In genomic region chr14:90759370-90760054, GRCh38 we compare ENCODE assay signal across 9 cellular contexts. TPM values are rescaled to one million over a fixed set of nuclear protein-coding genes. Genes with fewer than 3 reads are reported as not detected.
A peak's percentile ranks its signal among the peaks of the same experiment; 100 is the strongest.
DNase-seq lines count a peak whose midpoint lies in the region; TF ChIP-seq lines count a peak whose summit lies in the region.
"Had no signal": no experiment of that assay in that cellular context is flagged by ENCODE, and none has a peak within 500 bp of the region (broad histone marks: within the 10 kb centered on the region; RNA-seq: fewer than 3 reads in every experiment).

No MANE protein-coding gene starts in this region.

- TF ChIP-seq POLR2A in vagina (IDR thresholded peaks at IDR 0.05) = no peak

- peak overlapping the region; percentile 88 for H3K27ac ChIP-seq in vagina

- H3K4me3 Mint-ChIP-seq in activated naive CD4-positive, alpha-beta T cell treated with anti-CD3 and anti-CD28 coated beads, Interleukin-2, amount 50 U/mL, for 24 hours = peak overlapping the region; percentile 79
- peak overlapping the region; percentile 74 for H3K4me3 Mint-ChIP-seq in T-helper 1 cell treated with Interleukin-12 subunit alpha and Interleukin-12 subunit beta and Interleukin-4 antibody, amounts not matched to agents 30 μg/mL and 1 μg/mL, for 36 hours
- peak overlapping the region; percentile 78 to 87 (median 83) for H3K4me3 Mint-ChIP-seq in immature natural killer cell

- H3K27ac Mint-ChIP-seq in activated naive CD4-positive, alpha-beta T cell treated with anti-CD3 and anti-CD28 coated beads, Interleukin-2, amount 50 U/mL, for 24 hours = peak overlapping the region; percentile 87
- H3K27ac Mint-ChIP-seq in T-helper 1 cell treated with Interleukin-12 subunit alpha and Interleukin-12 subunit beta and Interleukin-4 antibody, amounts not matched to agents 30 μg/mL and 1 μg/mL, for 36 hours = peak overlapping the region; percentile 81
- peak overlapping the region in 3 of 6 donors; percentile 35 to 74 (median 69) for H3K27ac Mint-ChIP-seq in immature natural killer cell

- intact Hi-C loops in vagina (cut with DNase I) = loop anchor here (10.0 kb wide), 1 partner anchor 355 kb away; no protein-coding TSS in a partner anchor

- H3K9me3 Mint-ChIP-seq in activated naive CD4-positive, alpha-beta T cell treated with anti-CD3 and anti-CD28 coated beads, Interleukin-2, amount 50 U/mL, for 24 hours = peaks cover 8% of the 10 kb centered on the region
- H3K9me3 Mint-ChIP-seq in T-helper 1 cell treated with Interleukin-12 subunit alpha and Interleukin-12 subunit beta and Interleukin-4 antibody, amounts not matched to agents 30 μg/mL and 1 μg/mL, for 36 hours = peaks cover 16% of the 10 kb centered on the region
- H3K9me3 Mint-ChIP-seq in immature natural killer cell = peaks cover 6 to 20% (median 16%) of the 10 kb centered on the region in 6 donors

- H3K36me3 ChIP-seq in vagina = no peaks in the 10 kb centered on the region
- H3K36me3 ChIP-seq: adrenal gland had no signal

- H3K9me3 ChIP-seq in vagina = peaks cover 6% of the 10 kb centered on the region
- H3K9me3 ChIP-seq: adrenal gland had no signal

- no peak for TF ChIP-seq CTCF in vagina (IDR thresholded peaks at IDR 0.05)

- peaks cover 1% of the 10 kb centered on the region for H3K27me3 Mint-ChIP-seq in activated naive CD4-positive, alpha-beta T cell treated with anti-CD3 and anti-CD28 coated beads, Interleukin-2, amount 50 U/mL, for 24 hours
- peaks cover 42% of the 10 kb centered on the region for H3K27me3 Mint-ChIP-seq in T-helper 1 cell treated with Interleukin-12 subunit alpha and Interleukin-12 subunit beta and Interleukin-4 antibody, amounts not matched to agents 30 μg/mL and 1 μg/mL, for 36 hours (ENCODE audit: low read depth)
- H3K27me3 Mint-ChIP-seq in immature natural killer cell (ENCODE audit: low read depth in 3 of 3) = peaks cover 2 to 8% (median 3%) of the 10 kb centered on the region in 3 donors

- H3K4me1 ChIP-seq in vagina = peaks cover 13% of the 10 kb centered on the region

- no peak for DNase-seq in activated naive CD4-positive, alpha-beta T cell treated with Interleukin-2 at 50 U/mL for 16 hours
- DNase-seq in immature natural killer cell (no peak), vagina (ENCODE audit: extremely low spot score in 2 of 2) (peak in 1 of 2 donors; percentile 54), NCI-H187 (lab: John Stamatoyannopoulos, UW) (no peak), COLO668 (lab: John Stamatoyannopoulos, UW; ENCODE audit: unreplicated experiment) (no peak), COR-L47 (lab: John Stamatoyannopoulos, UW) (no peak)

- H3K4me1 Mint-ChIP-seq in activated naive CD4-positive, alpha-beta T cell treated with anti-CD3 and anti-CD28 coated beads, Interleukin-2, amount 50 U/mL, for 24 hours = peaks cover 21% of the 10 kb centered on the region
- H3K4me1 Mint-ChIP-seq in T-helper 1 cell treated with Interleukin-12 subunit alpha and Interleukin-12 subunit beta and Interleukin-4 antibody, amounts not matched to agents 30 μg/mL and 1 μg/mL, for 36 hours (ENCODE audit: low read depth) = peaks cover 13% of the 10 kb centered on the region
- peaks cover 8 to 17% of the 10 kb centered on the region in 2 donors for H3K4me1 Mint-ChIP-seq in immature natural killer cell

- no peak overlapping the region for H3K4me3 ChIP-seq in vagina

- H3K36me3 Mint-ChIP-seq in activated naive CD4-positive, alpha-beta T cell treated with anti-CD3 and anti-CD28 coated beads, Interleukin-2, amount 50 U/mL, for 24 hours = peaks cover 3% of the 10 kb centered on the region
- peaks cover 2% of the 10 kb centered on the region for H3K36me3 Mint-ChIP-seq in T-helper 1 cell treated with Interleukin-12 subunit alpha and Interleukin-12 subunit beta and Interleukin-4 antibody, amounts not matched to agents 30 μg/mL and 1 μg/mL, for 36 hours (ENCODE audit: low read depth)
- peaks cover 6 to 10% (median 9%) of the 10 kb centered on the region in 3 donors for H3K36me3 Mint-ChIP-seq in immature natural killer cell

- H3K27me3 ChIP-seq in vagina = no peaks in the 10 kb centered on the region
- H3K27me3 ChIP-seq: adrenal gland had no signal

RNA-seq across cellular contexts. Expression of gene TTC7B, which starts 56.7 kb away (rescaled TPM):
- polyA plus RNA-seq in immature natural killer cell = 1 to 10 TPM in 2 of 3 donors, not detected in 1; 1.0 to 1.1 TPM
- total RNA-seq in vagina = 56.0 TPM
